ENCODE assay signal across 1 cellular context in genomic region chr18:25231327-25231691, GRCh38.
TF ChIP-seq lines count a peak whose summit lies in the region.

No MANE protein-coding gene starts in this region.

TF ChIP-seq in GM12878, 131 proteins besides CTCF, POLR2A, EP300 and RAD21 (continued from another document):
- TF ChIP-seq IRF5 (IDR thresholded peaks at IDR 0.05; ENCODE audit: borderline replicate concordance) (no peak), SUZ12 (IDR thresholded peaks at IDR 0.05; ENCODE audit: unreplicated experiment) (no peak), JUND (IDR thresholded peaks at IDR 0.05; ENCODE audit: low read depth, low read length) (no peak), HSF1 (IDR thresholded peaks at IDR 0.05; ENCODE audit: low read depth, low read length) (no peak), LARP7 (IDR thresholded peaks at IDR 0.05) (no peak), SMAD5 (IDR thresholded peaks at IDR 0.05; ENCODE audit: low read depth) (no peak), CHD1 (IDR thresholded peaks at IDR 0.05; ENCODE audit: low read depth, low read length) (no peak), NBN (IDR thresholded peaks at IDR 0.05) (no peak), ESRRA (IDR thresholded peaks at IDR 0.05; ENCODE audit: low read length) (no peak), REST (IDR thresholded peaks at IDR 0.05; ENCODE audit: low read depth, low read length) (no peak)
